1 cellular context compared by ENCODE assay signal in genomic region chr5:154788212-154788611, GRCh38.
TF ChIP-seq lines count a peak whose summit lies in the region.

No MANE protein-coding gene starts in this region.

TF ChIP-seq in HepG2, 621 proteins besides CTCF, POLR2A, EP300 and RAD21 (continued from another document):
- TF ChIP-seq SKIL (CRISPR knock-in tag; IDR thresholded peaks at IDR 0.05; ENCODE audit: borderline replicate concordance) (no peak), ZNF207 (IDR thresholded peaks at IDR 0.05; ENCODE audit: borderline replicate concordance) (no peak), ZNF24 (IDR thresholded peaks at IDR 0.05) (no peak), NKX3-1 (CRISPR knock-in tag; IDR thresholded peaks at IDR 0.05) (no peak)
